ENCODE assay signal across 8 cellular contexts in the genomic region with DNA sequence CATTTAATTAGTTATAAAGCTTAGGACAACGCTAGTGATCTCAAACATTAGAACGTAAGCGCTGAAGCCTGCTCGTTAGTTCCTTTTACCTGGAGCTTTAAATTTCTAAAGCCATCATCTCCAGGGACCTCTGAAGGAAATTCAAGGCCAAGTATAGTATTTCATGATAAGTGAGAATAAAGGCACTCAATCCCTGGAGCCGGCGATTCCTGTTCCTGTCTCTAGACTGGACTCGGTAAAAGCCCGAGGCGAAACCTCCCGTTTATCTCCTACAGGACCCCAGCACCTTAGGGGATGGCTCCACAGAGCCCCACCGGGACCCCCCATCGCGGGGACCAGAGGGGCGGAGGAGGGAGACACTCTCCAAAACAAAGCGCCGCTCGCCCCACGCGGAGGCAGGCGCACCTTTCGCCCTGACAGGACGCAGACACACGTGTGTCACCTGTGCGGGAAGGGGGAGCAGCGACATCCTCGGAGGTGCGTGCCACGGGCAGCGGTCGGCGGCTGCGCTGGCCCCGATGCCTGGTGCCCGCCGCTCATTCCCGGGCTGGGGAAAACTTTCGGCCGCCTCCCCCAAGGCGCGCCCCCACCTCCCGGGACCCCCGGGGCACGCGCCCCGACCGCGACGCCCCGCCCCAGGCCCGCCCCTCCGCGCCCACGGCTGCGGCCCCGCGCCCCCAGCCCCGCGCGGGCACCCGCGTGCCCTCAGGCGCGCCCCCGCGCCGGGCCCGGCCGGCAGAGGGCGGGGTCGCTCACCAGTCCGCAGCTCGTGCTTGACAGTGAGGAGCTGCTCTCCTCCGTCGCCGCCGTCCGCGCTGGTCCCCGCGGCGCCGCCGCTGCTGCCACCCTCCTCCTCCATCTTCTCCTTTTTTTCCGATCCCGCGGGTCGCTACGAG. TPM values are rescaled to one million over a fixed set of nuclear protein-coding genes. Genes with fewer than 3 reads are reported as not detected.
DNase-seq lines count a peak whose midpoint lies in the region; ATAC-seq and TF ChIP-seq lines count a peak whose summit lies in the region.

No MANE protein-coding gene starts in this region.

- H3K36me3 ChIP-seq in PC-9 (ENCODE audit: low read depth), result no peaks in the 10 kb centered on the region
- no peaks in the 10 kb centered on the region for H3K36me3 ChIP-seq in neuron (ENCODE audit: insufficient read depth, low read length)
- H3K36me3 ChIP-seq in thymus (ENCODE audit: control insufficient read depth, insufficient read depth), result no peaks in the 10 kb centered on the region

- peak overlapping the region; percentile 89 for H3K4me2 ChIP-seq in PC-9

- no peaks in the 10 kb centered on the region for H3K36me3 Mint-ChIP-seq in CD4-positive, alpha-beta T cell (ENCODE audit: low read depth)

- no peaks in the 10 kb centered on the region; the same call in 1 of the 2 replicates for H4K20me1 ChIP-seq in PC-9 (ENCODE audit: insufficient read depth)

- H3F3A ChIP-seq in PC-9 (ENCODE audit: insufficient read depth, low read depth), result 0 out of 2 replicates have a peak, but pooled peaks cover 4% of the 10 kb centered on the region

- peaks cover 5% of the 10 kb centered on the region; the same call in 1 of the 2 replicates for H3K79me2 ChIP-seq in PC-9 (ENCODE audit: low read depth)

- intact Hi-C loops in CD4-positive, alpha-beta T cell (cut with DNase I, micrococcal nuclease), result loop anchor here (2.0 to 10.0 kb wide), 8 partner anchors 55 to 352 kb away; partner anchors contain the start of genes DGLUCY (in 2 of the 2) and GPR68 (in 1 of the 2)
- intact Hi-C loops in PC-9 (cut with micrococcal nuclease; ENCODE audit: unreplicated experiment), result loop anchor here (1.0 to 10.0 kb wide), 2 partner anchors 67 to 545 kb away; no protein-coding TSS in a partner anchor

- POLR2A ChIA-PET in CD4-positive, alpha-beta T cell (lab: Charles Lee), result interaction anchor here (0.6 to 7.1 kb wide), 31 partner anchors 9 to 1739 kb away, joined by 3 to 181 read pairs (median 5); partner anchors contain the start of genes CCDC88C, DGLUCY, GPR68 and PPP4R3A
- POLR2A ChIA-PET in PC-9 (lab: Charles Lee; ENCODE audit: unreplicated experiment), result interaction anchor here (0.6 kb wide), 1 partner anchor 90 kb away, joined by 3 read pairs; no protein-coding TSS in a partner anchor

- BruUV-seq in PC-9 (replicated peaks; lab: Mats Ljungman, UMichigan), result no TSS peak

- H3K9me3 Mint-ChIP-seq in CD4-positive, alpha-beta T cell, result no peaks in the 10 kb centered on the region

- DNase-seq in CD4-positive, alpha-beta T cell, result peak; percentile 37 to 67 (median 55)
- DNase-seq in HK-2 (ENCODE audit: unreplicated experiment) (peak; percentile 48), PC-9 (peak; percentile 8 to 37), fibroblast of the conjunctiva (ENCODE audit: low read depth) (peak; percentile 9)
- peak; percentile 58 for DNase-seq in activated effector memory CD4-positive, alpha-beta T cell treated with Interleukin-2 at 50 U/mL for 16 hours

- no peaks in the 10 kb centered on the region for H3K27me3 Mint-ChIP-seq in CD4-positive, alpha-beta T cell

- H3K9me2 ChIP-seq in PC-9 (ENCODE audit: insufficient read depth), result no peaks in the 10 kb centered on the region

- H3K4me1 ChIP-seq in PC-9 (replicated peaks; ENCODE audit: insufficient read depth) (peaks cover 22% of the 10 kb centered on the region), neuron (ENCODE audit: insufficient read depth, low read length) (peaks cover 7% of the 10 kb centered on the region), thymus (ENCODE audit: control insufficient read depth, insufficient read depth, low read length) (peaks cover 11% of the 10 kb centered on the region)

- peak overlapping the region; percentile 82 for H3K4me3 ChIP-seq in PC-9
- H3K4me3 ChIP-seq in neuron (ENCODE audit: low read length), result peak overlapping the region; percentile 98
- H3K4me3 ChIP-seq in thymus (ENCODE audit: low read length), result peak overlapping the region; percentile 82

- no peaks in the 10 kb centered on the region for H3K27me3 ChIP-seq in CD4-positive, alpha-beta T cell (ENCODE audit: control insufficient read depth, insufficient read depth, low read length)
- H3K27me3 ChIP-seq in PC-9 (ENCODE audit: insufficient read depth, low read depth) (no peaks in the 10 kb centered on the region), neuron (ENCODE audit: insufficient read depth, low read length) (no peaks in the 10 kb centered on the region), thymus (ENCODE audit: control insufficient read depth, insufficient read depth) (no peaks in the 10 kb centered on the region)

- CTCF ChIA-PET in CD4-positive, alpha-beta T cell (lab: Charles Lee), result interaction anchor here (1.0 to 2.0 kb wide), 5 partner anchors 9 to 157 kb away, joined by 3 to 9 read pairs (median 4); partner anchors contain the start of gene DGLUCY
- CTCF ChIA-PET in PC-9 (lab: Charles Lee), result no interaction called here

- peak overlapping the region; percentile 81 for H3K27ac Mint-ChIP-seq in CD4-positive, alpha-beta T cell

- H3K4me1 Mint-ChIP-seq in CD4-positive, alpha-beta T cell (ENCODE audit: low read depth), result peaks cover 62% of the 10 kb centered on the region

- peak overlapping the region; percentile 88 for H2AFZ ChIP-seq in PC-9
- H2AFZ ChIP-seq in neuron (ENCODE audit: low read depth, low read length), result peak overlapping the region; percentile 90

- H3K4me3 Mint-ChIP-seq in CD4-positive, alpha-beta T cell, result peak overlapping the region; percentile 88

- no peaks in the 10 kb centered on the region for H3K9me3 ChIP-seq in CD4-positive, alpha-beta T cell (ENCODE audit: control insufficient read depth, low read length)
- no peaks in the 10 kb centered on the region for H3K9me3 ChIP-seq in PC-9 (ENCODE audit: insufficient read depth, low read depth)
- H3K9me3 ChIP-seq in neuron (ENCODE audit: low read length), result no peaks in the 10 kb centered on the region
- H3K9me3 ChIP-seq in thymus (ENCODE audit: control insufficient read depth), result no peaks in the 10 kb centered on the region

- ATAC-seq in CD4-positive, alpha-beta T cell (ENCODE audit: poor library complexity), result peak; percentile 1
- ATAC-seq in GM19452 (IDR thresholded peaks at IDR 0.05; ENCODE audit: unreplicated experiment), result peak; percentile 27

- under 1% methylated on average over 88 of the region's 88 CpGs for WGBS in thymus

- peak overlapping the region; percentile 80 for H3K27ac ChIP-seq in CD4-positive, alpha-beta T cell (ENCODE audit: low read depth, low read length)
- H3K27ac ChIP-seq in PC-9 (peak overlapping the region; percentile 67), thymus (ENCODE audit: low read depth) (peak overlapping the region; percentile 96)

- no peak for TF ChIP-seq CTCF in CD4-positive, alpha-beta T cell (IDR thresholded peaks at IDR 0.05)
- TF ChIP-seq CTCF in PC-9 (conservative IDR thresholded peaks at IDR 0.05), result 0 out of 2 replicates have a peak, but pooled peaks have one; percentile 15

RNA-seq across cellular contexts. Expression of gene RPS6KA5, which starts 0.6 kb away (rescaled TPM):
- total RNA-seq in CD4-positive, alpha-beta T cell, result 10 to 100 TPM; 28.0 to 29.8 TPM
- 3.0 and 3.5 TPM in 2 replicates for total RNA-seq in PC-9 (2021)
- polyA plus RNA-seq in thymus, result 4.0 TPM

RNA-seq across cellular contexts. Expression of gene DGLUCY, which starts 54.0 kb away (rescaled TPM):
- 10 to 100 TPM; 33.0 to 34.9 TPM for total RNA-seq in CD4-positive, alpha-beta T cell
- 14.4 and 15.9 TPM in 2 replicates for total RNA-seq in PC-9 (2021)
- 37.6 TPM for polyA plus RNA-seq in thymus

Comparison
In these comparisons a context has a peak if more than half of its experiments do, and no peak if none do; other contexts are left out.
1. Peak in every context shown above with its lines: DNase-seq, ATAC-seq, H3K4me3 ChIP-seq and H3K27ac ChIP-seq.